Comparison of ENCODE assay signal across 25 cellular contexts in genomic region chr18:71194438-71194837, GRCh38.
"Had no signal": no experiment of that assay in that cellular context is flagged by ENCODE, and none has a peak within 500 bp of the region (broad histone marks: within the 10 kb centered on the region; RNA-seq: fewer than 3 reads in every experiment).

No MANE protein-coding gene starts in this region.

- H3K4me3 ChIP-seq: colonic mucosa, esophagus squamous epithelium, gastrocnemius medialis, heart right ventricle, left lung, lower lobe of right lung, mucosa of descending colon had no signal

- H3K9me3 ChIP-seq: colonic mucosa, gastrocnemius medialis, heart right ventricle, left lung, lower lobe of right lung, mucosa of descending colon had no signal

- H3K27me3 ChIP-seq: colonic mucosa, esophagus squamous epithelium, gastrocnemius medialis, heart right ventricle, left lung had no signal

- FAIRE-seq: endometrium, islet of Langerhans, keratinocyte had no signal

- H3K36me3 ChIP-seq: colonic mucosa, esophagus squamous epithelium, gastrocnemius medialis, heart right ventricle, left lung, lower lobe of right lung had no signal

- H3K27ac ChIP-seq: colonic mucosa, epithelial cell of prostate, esophagus squamous epithelium, foreskin keratinocyte, gastrocnemius medialis, heart right ventricle, left lung, lower lobe of right lung had no signal

- DNase-seq: colonic mucosa; cortex of kidney; effector CD8-positive, alpha-beta T cell; effector memory CD8-positive, alpha-beta T cell; endodermal cell; erythroblast; esophagus squamous epithelium; foreskin keratinocyte; gastrocnemius medialis; glutamatergic neuron; head of caudate nucleus; heart right ventricle; hippocampal formation; left cardiac atrium; left lung; left ventricle myocardium superior; lower lobe of right lung; mesenchymal stem cell; mucosa of descending colon; naive B cell had no signal

- ATAC-seq: effector memory CD8-positive, alpha-beta T cell; esophagus mucosa; foreskin keratinocyte; gastrocnemius medialis; heart right ventricle; left cardiac atrium; left lung; left ventricle myocardium superior; lower lobe of right lung; mucosa of descending colon had no signal

- H3K4me1 ChIP-seq: colonic mucosa, esophagus squamous epithelium, foreskin keratinocyte, gastrocnemius medialis, heart right ventricle, left lung, lower lobe of right lung had no signal
